Comparison of ENCODE assay signal across 22 cellular contexts in the genomic region with DNA sequence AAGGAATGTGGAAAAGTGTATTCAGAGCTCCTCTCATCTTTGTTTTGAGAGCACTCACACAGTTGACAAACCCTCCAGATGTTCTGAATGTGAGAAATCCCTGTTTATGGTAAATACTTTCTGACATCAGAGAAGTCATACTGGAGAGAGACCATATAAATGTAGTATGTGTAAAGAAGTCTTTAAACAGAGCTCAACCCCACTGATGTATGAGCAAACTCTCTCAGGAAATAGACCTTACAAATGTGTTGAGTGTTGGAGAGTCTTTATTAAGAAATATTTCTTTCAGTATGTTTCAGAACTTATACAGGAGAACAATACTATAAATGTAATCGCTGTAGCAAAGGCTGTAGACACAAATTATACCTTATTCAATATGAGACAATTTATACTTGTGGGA. TPM values are rescaled to one million over a fixed set of nuclear protein-coding genes. Genes with fewer than 3 reads are reported as not detected.
DNase-seq lines count a peak whose midpoint lies in the region; ATAC-seq, FAIRE-seq and TF ChIP-seq lines count a peak whose summit lies in the region.
"Had no signal": no experiment of that assay in that cellular context is flagged by ENCODE, and none has a peak within 500 bp of the region (broad histone marks: within the 10 kb centered on the region; RNA-seq: fewer than 3 reads in every experiment).

No MANE protein-coding gene starts in this region.

- H2AFZ ChIP-seq in HepG2 (ENCODE audit: low read length), result no peak overlapping the region
- H2AFZ ChIP-seq in H1 (ENCODE audit: low read length), result no peak overlapping the region

- no peak for TF ChIP-seq RAD21 in liver (IDR thresholded peaks at IDR 0.05)
- TF ChIP-seq RAD21 in HepG2 (CRISPR knock-in tag; IDR thresholded peaks at IDR 0.05), result no peak
- no peak for TF ChIP-seq RAD21 in H1 (IDR thresholded peaks at IDR 0.05 in 1 of 2, conservative IDR thresholded peaks at IDR 0.05 in 1 of 2; ENCODE audit: low read depth in 2 of 2, low read length in 2 of 2)

- TF ChIP-seq EP300 in HepG2 (IDR thresholded peaks at IDR 0.05; ENCODE audit: low read depth in 2 of 2, low read length in 2 of 2) (no peak), HepG2 (CRISPR knock-in tag; IDR thresholded peaks at IDR 0.05; ENCODE audit: borderline replicate concordance) (no peak), H1 (IDR thresholded peaks at IDR 0.05; ENCODE audit: borderline replicate concordance in 1 of 2, low read depth in 2 of 2, low read length in 2 of 2) (no peak)

- H3K4me2 ChIP-seq in HepG2 (ENCODE audit: low read depth, low read length), result no peak overlapping the region
- H3K4me2 ChIP-seq in H1 (ENCODE audit: insufficient read depth in 1 of 2, low read depth in 2 of 2, low read length in 2 of 2), result no peak overlapping the region
- H3K4me2 ChIP-seq: A549; BLaER1 treated with 17β-estradiol and CSF1 and Interleukin-3, amounts not matched to agents 10 nM and 100 nM had no signal

- no peak overlapping the region for H2BK20ac ChIP-seq in H1 (ENCODE audit: low read length)

- intact Hi-C loops in HepG2 (cut with micrococcal nuclease; ENCODE audit: unreplicated experiment), result no loop called here

- no peaks in the 10 kb centered on the region for H3K23me2 ChIP-seq in H1 (ENCODE audit: low read depth, low read length)

- no peaks in the 10 kb centered on the region for H3K4me1 ChIP-seq in liver (ENCODE audit: control insufficient read depth in 4 of 4, insufficient read depth in 4 of 4, low read length in 3 of 4)
- no peaks in the 10 kb centered on the region for H3K4me1 ChIP-seq in HepG2 (ENCODE audit: insufficient read depth, low read length)
- H3K4me1 ChIP-seq in adipocyte (ENCODE audit: control insufficient read depth, insufficient read depth, low read length), result no peaks in the 10 kb centered on the region
- H3K4me1 ChIP-seq in H1 (replicated peaks in 1 of 4; ENCODE audit: control insufficient read depth in 3 of 4, insufficient read depth in 4 of 4, low read length in 3 of 4), result no peaks in the 10 kb centered on the region
- H3K4me1 ChIP-seq: A549; BLaER1 treated with 17β-estradiol and CSF1 and Interleukin-3, amounts not matched to agents 10 nM and 100 nM; Caco-2 had no signal

- no peak overlapping the region for H3K4ac ChIP-seq in H1 (replicated peaks; ENCODE audit: insufficient read length, low read depth, low read length)

- no peak overlapping the region for H3K9ac ChIP-seq in liver (ENCODE audit: low read depth in 1 of 2, low read length in 2 of 2)
- H3K9ac ChIP-seq in HepG2 (ENCODE audit: insufficient read depth, low read depth, low read length), result no peak overlapping the region
- H3K9ac ChIP-seq in adipocyte (ENCODE audit: low read length), result no peak overlapping the region
- H3K9ac ChIP-seq in H1 (replicated peaks in 1 of 4; ENCODE audit: extremely low read depth in 1 of 4, low read depth in 3 of 4, low read length in 3 of 4), result no peak overlapping the region
- H3K9ac ChIP-seq: BLaER1 treated with 17β-estradiol and CSF1 and Interleukin-3, amounts not matched to agents 10 nM and 100 nM had no signal

- H4K5ac ChIP-seq in H1 (ENCODE audit: insufficient read length, low read depth, low read length), result no peak overlapping the region

- H3K27me3 ChIP-seq in liver (ENCODE audit: control insufficient read depth in 4 of 4, insufficient read depth in 4 of 4, low read length in 3 of 4) (no peaks in the 10 kb centered on the region), HepG2 (ENCODE audit: control insufficient read depth in 1 of 2, insufficient read depth in 2 of 2, low read length in 2 of 2) (no peaks in the 10 kb centered on the region; a peak in 1 of 5 replicates), adipocyte (replicated peaks; ENCODE audit: control insufficient read depth, insufficient read depth, low read length) (no peaks in the 10 kb centered on the region), H1 (replicated peaks in 1 of 4; ENCODE audit: control insufficient read depth in 3 of 4, extremely low read depth in 1 of 4, insufficient read depth in 3 of 4, low read length in 3 of 4) (no peaks in the 10 kb centered on the region)
- H3K27me3 ChIP-seq: BLaER1 treated with 17β-estradiol and CSF1 and Interleukin-3, amounts not matched to agents 10 nM and 100 nM had no signal

- peak overlapping the region in 2 of 3 donors; percentile 45 to 49 for H3K4me3 ChIP-seq in liver (ENCODE audit: low read depth in 1 of 3, low read length in 3 of 3)
- H3K4me3 ChIP-seq in HepG2 (replicated peaks in 1 of 3; ENCODE audit: insufficient read depth in 1 of 3, low read depth in 2 of 3, low read length in 3 of 3), result no peak overlapping the region
- peak overlapping the region; percentile 29 for H3K4me3 ChIP-seq in adipocyte (ENCODE audit: low read length)
- no peak overlapping the region for H3K4me3 ChIP-seq in H1 (ENCODE audit: extremely low read depth in 1 of 4, insufficient read depth in 2 of 4, low read depth in 3 of 4, low read length in 4 of 4)
- H3K4me3 ChIP-seq: A549 had no signal

- in situ Hi-C loops in HepG2 (cut with HindIII; ENCODE audit: extremely low pct_ligation_motif_present, low pct_unique_long_range_greater_than_20kb), result no loop called here

- H4K91ac ChIP-seq in H1 (replicated peaks; ENCODE audit: insufficient read length, low read length), result no peak overlapping the region

- CTCF ChIA-PET in HepG2 (lab: Yijun Ruan, JAX; ENCODE audit: low intra/inter-chr PET ratio, low total read pairs), result no interaction called here
- CTCF ChIA-PET in H1 (lab: Charles Lee; ENCODE audit: partially characterized antibody), result interaction anchor here (1.3 kb wide), 1 partner anchor 13 kb away, joined by 4 read pairs; no protein-coding TSS in a partner anchor

- no peaks in the 10 kb centered on the region for H4K20me1 ChIP-seq in HepG2 (ENCODE audit: insufficient read depth, low read length)
- no peaks in the 10 kb centered on the region for H4K20me1 ChIP-seq in H1 (replicated peaks in 1 of 2; ENCODE audit: control insufficient read depth in 1 of 2, insufficient read depth in 2 of 2, low read length in 2 of 2)
- H4K20me1 ChIP-seq: BLaER1 treated with 17β-estradiol and CSF1 and Interleukin-3, amounts not matched to agents 10 nM and 100 nM had no signal

- no peak overlapping the region for H3K56ac ChIP-seq in H1 (replicated peaks; ENCODE audit: insufficient read length, low read depth, low read length)

- H3K14ac ChIP-seq in H1 (ENCODE audit: insufficient read length), result no peak overlapping the region

- peaks cover 0 to 1% (median 0%) of the 10 kb centered on the region in 4 donors for H3K36me3 ChIP-seq in liver (ENCODE audit: control insufficient read depth in 4 of 4, insufficient read depth in 3 of 4, low read depth in 1 of 4, low read length in 3 of 4)
- H3K36me3 ChIP-seq in HepG2 (replicated peaks in 1 of 2; ENCODE audit: control insufficient read depth in 1 of 2, insufficient read depth in 2 of 2, low read length in 2 of 2), result no peaks in the 10 kb centered on the region
- no peaks in the 10 kb centered on the region for H3K36me3 ChIP-seq in adipocyte (ENCODE audit: control insufficient read depth, insufficient read depth, low read length, severe bottlenecking)
- no peaks in the 10 kb centered on the region for H3K36me3 ChIP-seq in H1 (ENCODE audit: control insufficient read depth in 2 of 4, insufficient read depth in 4 of 4, low read length in 3 of 4)
- H3K36me3 ChIP-seq: BLaER1 treated with 17β-estradiol and CSF1 and Interleukin-3, amounts not matched to agents 10 nM and 100 nM had no signal

- no peak overlapping the region for H4K8ac ChIP-seq in H1 (ENCODE audit: extremely low read depth, insufficient read depth, low read length)

- H2BK5ac ChIP-seq in H1 (ENCODE audit: low read depth, low read length), result no peak overlapping the region

- H3K9me3 ChIP-seq in liver (ENCODE audit: control insufficient read depth in 4 of 4, low read length in 3 of 4) (peaks cover 49 to 77% (median 58%) of the 10 kb centered on the region in 4 donors), HepG2 (ENCODE audit: low read length) (peaks cover 84% of the 10 kb centered on the region), adipocyte (ENCODE audit: control insufficient read depth, low read length) (peaks cover 89% of the 10 kb centered on the region), H1 (ENCODE audit: insufficient read depth in 2 of 2, low read depth in 1 of 2, low read length in 1 of 2) (peaks cover 60 to 80% of the 10 kb centered on the region in 2 experiments)

- DNase-seq in HepG2 (ENCODE audit: low spot score) (no peak), adipocyte (ENCODE audit: low read depth) (no peak), H1 (ENCODE audit: low read depth in 1 of 2, low spot score in 2 of 2) (no peak), putamen (ENCODE audit: low spot score) (no peak), hippocampal formation (lab: John Stamatoyannopoulos, UW) (no peak)
- no peak for DNase-seq in activated CD4-positive, alpha-beta T cell treated with anti-CD3 and anti-CD28 coated beads for 48 hours
- DNase-seq: AML-193; Caco-2; Calu3; CD4-positive, alpha-beta T cell; CD8-positive, alpha-beta T cell; DMS79 treated with DMSO at 0.1 percent for 48 hours; GF-D8 had no signal

- no TSS peak for BruUV-seq in HepG2 (replicated peaks; lab: Mats Ljungman, UMichigan)

- no peak for FAIRE-seq in HepG2 (lab: Jason Lieb, UNC)
- FAIRE-seq in H1 (lab: Jason Lieb, UNC), result no peak
- FAIRE-seq: A549, D721Med, G401.6, GM12892, GM18507 had no signal

- H3K79me2 ChIP-seq in HepG2 (ENCODE audit: insufficient read depth, low read length), result no peaks in the 10 kb centered on the region
- H3K79me2 ChIP-seq in H1 (ENCODE audit: control insufficient read depth in 1 of 2, insufficient read depth in 2 of 2, low read length in 2 of 2), result no peaks in the 10 kb centered on the region

- no peaks in the 10 kb centered on the region for H3K79me1 ChIP-seq in H1 (ENCODE audit: low read depth, low read length)

- no peak overlapping the region for H2BK15ac ChIP-seq in H1 (ENCODE audit: low read length)

- TF ChIP-seq POLR2A in HepG2 (IDR thresholded peaks at IDR 0.05; ENCODE audit: insufficient read depth in 1 of 2, low read depth in 2 of 2, low read length in 2 of 2) (no peak), H1 (IDR thresholded peaks at IDR 0.05; ENCODE audit: control extremely low read depth in 1 of 2, low read depth in 2 of 2, low read length in 2 of 2) (no peak)

- H3K18ac ChIP-seq in H1 (ENCODE audit: extremely low read depth, low read length), result no peak overlapping the region

- no peak for ATAC-seq in HepG2
- ATAC-seq: A549; CD8-positive, alpha-beta T cell had no signal

- no peak overlapping the region for H3K23ac ChIP-seq in H1 (ENCODE audit: insufficient read length)

- POLR2A ChIA-PET in HepG2 (lab: Yijun Ruan, JAX) (no interaction called here), H1 (lab: Charles Lee; ENCODE audit: partially characterized antibody) (interaction anchor here (1.4 kb wide), 1 partner anchor 17 kb away, joined by 4 read pairs; a partner anchor contains a TSS)

- no peak overlapping the region for H2BK12ac ChIP-seq in H1 (ENCODE audit: low read depth, low read length)

- H3K27ac ChIP-seq in liver (ENCODE audit: low read depth in 1 of 2, low read length in 2 of 2) (no peak overlapping the region), HepG2 (ENCODE audit: extremely low read length, insufficient read depth, low read length) (no peak overlapping the region), H1 (ENCODE audit: low read depth, low read length) (no peak overlapping the region)
- H3K27ac ChIP-seq: 22Rv1; A549; BLaER1 treated with 17β-estradiol and CSF1 and Interleukin-3, amounts not matched to agents 10 nM and 100 nM; C4-2B had no signal

- no peak overlapping the region for H2AK5ac ChIP-seq in H1 (ENCODE audit: low read depth, low read length)

- TF ChIP-seq CTCF in liver (IDR thresholded peaks at IDR 0.05; ENCODE audit: low read depth, low read length, missing input control) (no peak), HepG2 (CRISPR knock-in tag; IDR thresholded peaks at IDR 0.05) (no peak), H1 (IDR thresholded peaks at IDR 0.05; ENCODE audit: control extremely low read depth in 1 of 3, insufficient read depth in 1 of 3, low read depth in 1 of 3, low read length in 3 of 3) (no peak)

- 77% methylated on average over 1 of the region's 1 CpG for WGBS in liver
- 41% methylated on average over 1 of the region's 1 CpG for WGBS in HepG2 (ENCODE audit: low lambda C conversion rate)
- 82% methylated on average over 1 of the region's 1 CpG; no CpG with 5 or more reads in 1 of the 2 experiments for WGBS in H1 (ENCODE audit: extremely low coverage in 1 of 2, insufficient coverage in 1 of 2, insufficient read length in 1 of 2, insufficient replicate concordance in 2 of 2, low coverage in 1 of 2, low lambda C conversion rate in 2 of 2, missing lambda C conversion rate in 1 of 2), 2 experiments

- no peak overlapping the region for H2BK120ac ChIP-seq in H1 (replicated peaks; ENCODE audit: low read depth, low read length)

RNA-seq across cellular contexts. Expression of a gene that starts 15.7 kb away (rescaled TPM):
- total RNA-seq in liver, result 1 to 10 TPM; 5.4 to 6.8 TPM
- 1 to 10 TPM; 1.2 to 2.2 TPM for polyA plus RNA-seq in liver
- 9.6 and 11.4 TPM in 2 replicates for total RNA-seq in HepG2 (2016; rRNA removed; fragmentation: Illumina TruSeq; extraction: Trizol)
- total RNA-seq in HepG2 (2016; cell fraction: cytosol; rRNA removed; fragmentation: Illumina TruSeq; extraction: Trizol; ENCODE audit: low read depth), result 3.2 and 3.3 TPM in 2 replicates
- 8.8 and 10.9 TPM in 2 replicates for total RNA-seq in HepG2 (2016; cell fraction: insoluble cytoplasmic fraction; rRNA removed; fragmentation: Illumina TruSeq; extraction: Trizol)
- 6.3 and 7.1 TPM in 2 replicates for total RNA-seq in HepG2 (2016; cell fraction: membrane; rRNA removed; fragmentation: Illumina TruSeq; extraction: Trizol)
- total RNA-seq in HepG2 (2016; cell fraction: nucleus; rRNA removed; fragmentation: Illumina TruSeq; extraction: Trizol), result 4.4 and 7.0 TPM in 2 replicates
- 3.8 and 4.6 TPM in 2 replicates for polyA plus RNA-seq in HepG2 (2011; rRNA removed)
- 2.2 and 4.1 TPM in 2 replicates for polyA plus RNA-seq in HepG2 (2011; cell fraction: cytosol; rRNA removed)
- 1.9 and 2.6 TPM in 2 replicates for polyA plus RNA-seq in HepG2 (2011; cell fraction: nucleus; rRNA removed)
- polyA plus RNA-seq in HepG2 (2012), result 4.6 and 5.2 TPM in 2 replicates
- polyA plus RNA-seq in HepG2 (2016; cell fraction: cytosol; fragmentation: Illumina TruSeq; extraction: Trizol; ENCODE audit: low read depth), result 0.80 and 1.1 TPM in 2 replicates
- polyA plus RNA-seq in HepG2 (2016; cell fraction: insoluble cytoplasmic fraction; fragmentation: Illumina TruSeq; extraction: Trizol; ENCODE audit: low read depth), result 7.3 and 7.6 TPM in 2 replicates
- 3.3 and 3.9 TPM in 2 replicates for polyA plus RNA-seq in HepG2 (2016; cell fraction: membrane; fragmentation: Illumina TruSeq; extraction: Trizol; ENCODE audit: low read depth)
- 6.0 and 7.0 TPM in 2 replicates for polyA plus RNA-seq in HepG2 (2016; cell fraction: nucleus; fragmentation: Illumina TruSeq; extraction: Trizol; ENCODE audit: insufficient read depth, low read depth)
- polyA minus RNA-seq in HepG2 (2011; rRNA and poly(A)+ RNA removed; ENCODE audit: low replicate concordance), result 1.8 and 3.5 TPM in 2 replicates
- polyA minus RNA-seq in HepG2 (2011; cell fraction: cytosol; rRNA and poly(A)+ RNA removed), result 3.0 and 4.4 TPM in 2 replicates
- 3.5 and 7.2 TPM in 2 replicates for polyA minus RNA-seq in HepG2 (2011; cell fraction: nucleus; rRNA and poly(A)+ RNA removed)
- 11.2 and 12.0 TPM in 2 replicates for total RNA-seq in H1 (2021; fragmentation: NEBNext Ultra II Directional; extraction: Animal tissue kit (Norgen Biotek cat#: 25700))
- polyA plus RNA-seq in H1 (2011; rRNA removed), result 5.0 and 5.8 TPM in 2 replicates
- polyA plus RNA-seq in H1 (2011; cell fraction: cytosol; rRNA removed), result 7.8 TPM
- 5.4 TPM for polyA plus RNA-seq in H1 (2011; cell fraction: nucleus; rRNA removed)
- polyA plus RNA-seq in H1 (2012, experiment 1 of 2), result 8.2 to 12.5 TPM (median 9.8 TPM) in 4 replicates
- polyA plus RNA-seq in H1 (2012, experiment 2 of 2), result 2.1 TPM
- 5.5 TPM for polyA plus RNA-seq in H1 (2013, experiment 1 of 2)
- polyA plus RNA-seq in H1 (2013, experiment 2 of 2), result 6.1 TPM
- polyA minus RNA-seq in H1 (2011; rRNA and poly(A)+ RNA removed), result 17.6 and 18.5 TPM in 2 replicates
- 11.0 TPM for polyA minus RNA-seq in H1 (2011; cell fraction: cytosol; rRNA and poly(A)+ RNA removed)
- 8.4 TPM for polyA minus RNA-seq in H1 (2011; cell fraction: nucleus; rRNA and poly(A)+ RNA removed)

RNA-seq across cellular contexts. Expression of a gene that starts 16.6 kb away (rescaled TPM):
- 10 to 100 TPM; 12.8 to 18.2 TPM for total RNA-seq in liver
- polyA plus RNA-seq in liver, result 10 to 100 TPM in 1 of 2 donors, 1 to 10 TPM in 1; 5.7 to 10.9 TPM
- 17.0 and 23.0 TPM in 2 replicates for total RNA-seq in HepG2 (2016; rRNA removed; fragmentation: Illumina TruSeq; extraction: Trizol)
- total RNA-seq in HepG2 (2016; cell fraction: cytosol; rRNA removed; fragmentation: Illumina TruSeq; extraction: Trizol; ENCODE audit: low read depth), result 5.1 and 6.0 TPM in 2 replicates
- 18.4 and 20.3 TPM in 2 replicates for total RNA-seq in HepG2 (2016; cell fraction: insoluble cytoplasmic fraction; rRNA removed; fragmentation: Illumina TruSeq; extraction: Trizol)
- 10.2 and 11.1 TPM in 2 replicates for total RNA-seq in HepG2 (2016; cell fraction: membrane; rRNA removed; fragmentation: Illumina TruSeq; extraction: Trizol)
- 25.3 and 28.4 TPM in 2 replicates for total RNA-seq in HepG2 (2016; cell fraction: nucleus; rRNA removed; fragmentation: Illumina TruSeq; extraction: Trizol)
- polyA plus RNA-seq in HepG2 (2011; rRNA removed), result 16.1 and 21.0 TPM in 2 replicates
- 13.9 and 15.9 TPM in 2 replicates for polyA plus RNA-seq in HepG2 (2011; cell fraction: cytosol; rRNA removed)
- polyA plus RNA-seq in HepG2 (2011; cell fraction: nucleus; rRNA removed), result 35.9 and 43.6 TPM in 2 replicates
- polyA plus RNA-seq in HepG2 (2012), result 15.5 and 19.8 TPM in 2 replicates
- 1.7 and 1.9 TPM in 2 replicates for polyA plus RNA-seq in HepG2 (2016; cell fraction: cytosol; fragmentation: Illumina TruSeq; extraction: Trizol; ENCODE audit: low read depth)
- polyA plus RNA-seq in HepG2 (2016; cell fraction: insoluble cytoplasmic fraction; fragmentation: Illumina TruSeq; extraction: Trizol; ENCODE audit: low read depth), result 13.2 and 15.6 TPM in 2 replicates
- 3.7 and 4.5 TPM in 2 replicates for polyA plus RNA-seq in HepG2 (2016; cell fraction: membrane; fragmentation: Illumina TruSeq; extraction: Trizol; ENCODE audit: low read depth)
- 38.7 and 40.7 TPM in 2 replicates for polyA plus RNA-seq in HepG2 (2016; cell fraction: nucleus; fragmentation: Illumina TruSeq; extraction: Trizol; ENCODE audit: insufficient read depth, low read depth)
- 20.7 and 49.1 TPM in 2 replicates for polyA minus RNA-seq in HepG2 (2011; rRNA and poly(A)+ RNA removed; ENCODE audit: low replicate concordance)
- polyA minus RNA-seq in HepG2 (2011; cell fraction: cytosol; rRNA and poly(A)+ RNA removed), result 7.5 and 9.9 TPM in 2 replicates
- polyA minus RNA-seq in HepG2 (2011; cell fraction: nucleus; rRNA and poly(A)+ RNA removed), result 43.8 and 44.7 TPM in 2 replicates
- 25.1 and 27.7 TPM in 2 replicates for total RNA-seq in H1 (2021; fragmentation: NEBNext Ultra II Directional; extraction: Animal tissue kit (Norgen Biotek cat#: 25700))
- polyA plus RNA-seq in H1 (2011; rRNA removed), result 13.3 and 14.2 TPM in 2 replicates
- polyA plus RNA-seq in H1 (2011; cell fraction: cytosol; rRNA removed), result 22.8 TPM
- 31.8 TPM for polyA plus RNA-seq in H1 (2011; cell fraction: nucleus; rRNA removed)
- polyA plus RNA-seq in H1 (2012, experiment 1 of 2), result 23.2 to 26.0 TPM (median 24.9 TPM) in 4 replicates
- 6.0 TPM for polyA plus RNA-seq in H1 (2012, experiment 2 of 2)
- 15.6 TPM for polyA plus RNA-seq in H1 (2013, experiment 1 of 2)
- polyA plus RNA-seq in H1 (2013, experiment 2 of 2), result 15.7 TPM
- polyA minus RNA-seq in H1 (2011; rRNA and poly(A)+ RNA removed), result 30.2 and 34.7 TPM in 2 replicates
- polyA minus RNA-seq in H1 (2011; cell fraction: cytosol; rRNA and poly(A)+ RNA removed), result 18.1 TPM
- 42.1 TPM for polyA minus RNA-seq in H1 (2011; cell fraction: nucleus; rRNA and poly(A)+ RNA removed)

Comparison
In these comparisons a context has a peak if more than half of its experiments do, and no peak if none do; other contexts are left out.
1. H3K4me3 ChIP-seq: peak in liver (2 of 3) and adipocyte (single experiment); none in HepG2 (0 of 3) and H1 (0 of 4).